ENCODE assay signal across 22 cellular contexts in genomic region chr1:58345215-58346075, GRCh38.
DNase-seq lines count a peak whose midpoint lies in the region; ATAC-seq, FAIRE-seq and TF ChIP-seq lines count a peak whose summit lies in the region.
"Had no signal": no experiment of that assay in that cellular context is flagged by ENCODE, and none has a peak within 500 bp of the region (broad histone marks: within the 10 kb centered on the region; RNA-seq: fewer than 3 reads in every experiment).

No MANE protein-coding gene starts in this region.

- H3K27ac ChIP-seq in liver (ENCODE audit: low read depth in 1 of 2, low read length in 2 of 2): no peak overlapping the region
- H3K27ac ChIP-seq in HepG2 (ENCODE audit: extremely low read length, insufficient read depth, low read length): no peak overlapping the region
- no peak overlapping the region for H3K27ac ChIP-seq in H1 (ENCODE audit: low read depth, low read length)
- H3K27ac ChIP-seq in mesendoderm (ENCODE audit: low read depth, low read length): no peak overlapping the region
- H3K27ac ChIP-seq: C4-2B, RWPE1, SK-N-MC had no signal

- H2AK5ac ChIP-seq in H1 (ENCODE audit: low read depth, low read length): no peak overlapping the region
- H2AK5ac ChIP-seq in mesendoderm (ENCODE audit: low read length): no peak overlapping the region

- no TSS peak for BruUV-seq in HepG2 (replicated peaks; lab: Mats Ljungman, UMichigan)

- H3K27me3 ChIP-seq in liver (ENCODE audit: control insufficient read depth in 4 of 4, insufficient read depth in 4 of 4, low read length in 3 of 4) (no peaks in the 10 kb centered on the region), HepG2 (ENCODE audit: control insufficient read depth in 1 of 2, insufficient read depth in 2 of 2, low read length in 2 of 2) (no peaks in the 10 kb centered on the region), H1 (replicated peaks in 1 of 4; ENCODE audit: control insufficient read depth in 3 of 4, extremely low read depth in 1 of 4, insufficient read depth in 3 of 4, low read length in 3 of 4) (no peaks in the 10 kb centered on the region), mesendoderm (ENCODE audit: insufficient read depth, low read length, poor library complexity) (no peaks in the 10 kb centered on the region)

- H2BK5ac ChIP-seq in H1 (ENCODE audit: low read depth, low read length): peak overlapping the region; percentile 49; the same call in 1 of the 2 replicates
- peak overlapping the region; percentile 56 for H2BK5ac ChIP-seq in mesendoderm (ENCODE audit: low read length)

- TF ChIP-seq POLR2A in HepG2 (IDR thresholded peaks at IDR 0.05; ENCODE audit: insufficient read depth in 1 of 2, low read depth in 2 of 2, low read length in 2 of 2): no peak
- TF ChIP-seq POLR2A in H1 (IDR thresholded peaks at IDR 0.05; ENCODE audit: control extremely low read depth in 1 of 2, low read depth in 2 of 2, low read length in 2 of 2): no peak

- H2AFZ ChIP-seq in HepG2 (ENCODE audit: low read length) (no peak overlapping the region), H1 (ENCODE audit: low read length) (peak overlapping the region; percentile 36; the same call in 1 of the 2 replicates)

- H3K27me3 Mint-ChIP-seq in stimulated activated naive B cell treated with anti-CD40 and anti-IgM and Interleukin-4, amounts not matched to agents 10 μg/mL and 1 μg/mL and 100 μg/mL, for 72 hours: no peaks in the 10 kb centered on the region
- no peaks in the 10 kb centered on the region for H3K27me3 Mint-ChIP-seq in osteocyte (ENCODE audit: unreplicated experiment)

- no peak for TF ChIP-seq EP300 in HepG2 (IDR thresholded peaks at IDR 0.05; ENCODE audit: low read depth in 2 of 2, low read length in 2 of 2)
- no peak for TF ChIP-seq EP300 in HepG2 (CRISPR knock-in tag; IDR thresholded peaks at IDR 0.05; ENCODE audit: borderline replicate concordance)
- TF ChIP-seq EP300 in H1 (IDR thresholded peaks at IDR 0.05; ENCODE audit: borderline replicate concordance in 1 of 2, low read depth in 2 of 2, low read length in 2 of 2): no peak

- ATAC-seq in HepG2: no peak
- ATAC-seq in stimulated activated naive B cell treated with anti-CD40 and anti-IgM and Interleukin-4, amounts not matched to agents 10 μg/mL and 1 μg/mL and 100 μg/mL, for 72 hours (replicated peaks): no peak

- TF ChIP-seq CTCF in liver (IDR thresholded peaks at IDR 0.05; ENCODE audit: low read depth, low read length, missing input control): no peak
- TF ChIP-seq CTCF in HepG2 (CRISPR knock-in tag; IDR thresholded peaks at IDR 0.05): no peak
- no peak for TF ChIP-seq CTCF in H1 (IDR thresholded peaks at IDR 0.05; ENCODE audit: control extremely low read depth in 1 of 3, insufficient read depth in 1 of 3, low read depth in 1 of 3, low read length in 3 of 3)
- no peak for TF ChIP-seq CTCF in osteocyte (IDR thresholded peaks at IDR 0.05)

- no peaks in the 10 kb centered on the region for H3K36me3 ChIP-seq in liver (ENCODE audit: control insufficient read depth in 4 of 4, insufficient read depth in 3 of 4, low read depth in 1 of 4, low read length in 3 of 4)
- no peaks in the 10 kb centered on the region for H3K36me3 ChIP-seq in HepG2 (replicated peaks in 1 of 2; ENCODE audit: control insufficient read depth in 1 of 2, insufficient read depth in 2 of 2, low read length in 2 of 2)
- no peaks in the 10 kb centered on the region for H3K36me3 ChIP-seq in H1 (ENCODE audit: control insufficient read depth in 2 of 4, insufficient read depth in 4 of 4, low read length in 3 of 4)
- no peaks in the 10 kb centered on the region for H3K36me3 ChIP-seq in mesendoderm (ENCODE audit: control insufficient read depth, insufficient read depth, low read length)

- FAIRE-seq in HepG2 (lab: Jason Lieb, UNC) (no peak), H1 (lab: Jason Lieb, UNC) (no peak)
- FAIRE-seq: G401.6, GM12892, H54 had no signal

- H3K4me1 ChIP-seq in liver (ENCODE audit: control insufficient read depth in 4 of 4, insufficient read depth in 4 of 4, low read length in 3 of 4): peaks cover 0 to 9% (median 0%) of the 10 kb centered on the region in 4 donors
- no peaks in the 10 kb centered on the region for H3K4me1 ChIP-seq in HepG2 (ENCODE audit: insufficient read depth, low read length)
- H3K4me1 ChIP-seq in H1 (replicated peaks in 1 of 4; ENCODE audit: control insufficient read depth in 3 of 4, insufficient read depth in 4 of 4, low read length in 3 of 4): peaks cover 2 to 13% (median 9%) of the 10 kb centered on the region in 4 experiments; a peak in 3 of 7 replicates
- H3K4me1 ChIP-seq in mesendoderm (ENCODE audit: control insufficient read depth, low read depth, low read length): peaks cover 6% of the 10 kb centered on the region

- H3K56ac ChIP-seq in H1 (replicated peaks; ENCODE audit: insufficient read length, low read depth, low read length): no peak overlapping the region
- peak overlapping the region; percentile 65 for H3K56ac ChIP-seq in mesendoderm (ENCODE audit: low read length)

- H2BK12ac ChIP-seq in H1 (ENCODE audit: low read depth, low read length): peak overlapping the region; percentile 51; the same call in 1 of the 2 replicates

- TF ChIP-seq RAD21 in liver (IDR thresholded peaks at IDR 0.05) (peak in 1 of 2 donors; percentile 44), HepG2 (CRISPR knock-in tag; IDR thresholded peaks at IDR 0.05) (no peak), H1 (IDR thresholded peaks at IDR 0.05 in 1 of 2, conservative IDR thresholded peaks at IDR 0.05 in 1 of 2; ENCODE audit: low read depth in 2 of 2, low read length in 2 of 2) (no peak)

- no peak overlapping the region for H3K4ac ChIP-seq in H1 (replicated peaks; ENCODE audit: insufficient read length, low read depth, low read length)
- H3K4ac ChIP-seq in mesendoderm (ENCODE audit: low read depth, low read length): no peak overlapping the region

- H3K36me3 Mint-ChIP-seq in stimulated activated naive B cell treated with anti-CD40 and anti-IgM and Interleukin-4, amounts not matched to agents 10 μg/mL and 1 μg/mL and 100 μg/mL, for 72 hours: peaks cover 2 to 4% of the 10 kb centered on the region in 2 donors
- H3K36me3 Mint-ChIP-seq in osteocyte (ENCODE audit: unreplicated experiment): peaks cover 2% of the 10 kb centered on the region

- 56% methylated on average over 6 of the region's 6 CpGs for WGBS in liver
- 8% methylated on average over 6 of the region's 6 CpGs for WGBS in HepG2 (ENCODE audit: low lambda C conversion rate)
- WGBS in H1 (ENCODE audit: extremely low coverage in 1 of 2, insufficient coverage in 1 of 2, insufficient read length in 1 of 2, insufficient replicate concordance in 2 of 2, low coverage in 1 of 2, low lambda C conversion rate in 2 of 2, missing lambda C conversion rate in 1 of 2), 2 experiments: 62% methylated on average over 6 of the region's 6 CpGs; no CpG with 5 or more reads in 1 of the 2 experiments
- no CpG with 5 or more reads among the region's 6 CpGs for WGBS in mesendoderm (ENCODE audit: extremely low coverage, insufficient coverage, low lambda C conversion rate)

- no peak overlapping the region for H2BK15ac ChIP-seq in H1 (ENCODE audit: low read length)
- no peak overlapping the region for H2BK15ac ChIP-seq in mesendoderm (replicated peaks; ENCODE audit: low read depth)

- H2BK120ac ChIP-seq in H1 (replicated peaks; ENCODE audit: low read depth, low read length): peak overlapping the region; percentile 84
- no peak overlapping the region for H2BK120ac ChIP-seq in mesendoderm (ENCODE audit: low read depth, low read length)

- in situ Hi-C loops in HepG2 (cut with HindIII; ENCODE audit: extremely low pct_ligation_motif_present, low pct_unique_long_range_greater_than_20kb): no loop called here

- H3K79me2 ChIP-seq in HepG2 (ENCODE audit: insufficient read depth, low read length) (no peaks in the 10 kb centered on the region), H1 (ENCODE audit: control insufficient read depth in 1 of 2, insufficient read depth in 2 of 2, low read length in 2 of 2) (no peaks in the 10 kb centered on the region), mesendoderm (ENCODE audit: control insufficient read depth, insufficient read depth, low read length) (no peaks in the 10 kb centered on the region)

- H3K9me3 ChIP-seq in liver (ENCODE audit: control insufficient read depth in 4 of 4, low read length in 3 of 4) (no peaks in the 10 kb centered on the region), HepG2 (ENCODE audit: low read length) (no peaks in the 10 kb centered on the region), H1 (ENCODE audit: insufficient read depth in 2 of 2, low read depth in 1 of 2, low read length in 1 of 2) (no peaks in the 10 kb centered on the region)

- peak overlapping the region; percentile 42; the same call in 1 of the 2 replicates for H3K18ac ChIP-seq in H1 (ENCODE audit: extremely low read depth, low read length)
- H3K18ac ChIP-seq in mesendoderm (ENCODE audit: low read length): no peak overlapping the region

- no peaks in the 10 kb centered on the region; the same call in 1 of the 2 replicates for H3K23me2 ChIP-seq in H1 (ENCODE audit: low read depth, low read length)

- H3K23ac ChIP-seq in H1 (ENCODE audit: insufficient read length) (no peak overlapping the region), mesendoderm (ENCODE audit: low read length) (no peak overlapping the region)

- intact Hi-C loops in HepG2 (cut with micrococcal nuclease; ENCODE audit: unreplicated experiment): no loop called here

- H4K20me1 ChIP-seq in HepG2 (ENCODE audit: insufficient read depth, low read length) (no peaks in the 10 kb centered on the region), H1 (replicated peaks in 1 of 2; ENCODE audit: control insufficient read depth in 1 of 2, insufficient read depth in 2 of 2, low read length in 2 of 2) (no peaks in the 10 kb centered on the region)

- H3K4me2 ChIP-seq in HepG2 (ENCODE audit: low read depth, low read length) (no peak overlapping the region), H1 (ENCODE audit: insufficient read depth in 1 of 2, low read depth in 2 of 2, low read length in 2 of 2) (peak overlapping the region; percentile 44 to 53), mesendoderm (ENCODE audit: low read length) (no peak overlapping the region)

- CTCF ChIA-PET in HepG2 (lab: Yijun Ruan, JAX; ENCODE audit: low intra/inter-chr PET ratio, low total read pairs) (no interaction called here), H1 (lab: Charles Lee; ENCODE audit: partially characterized antibody) (interaction anchor here (0.8 to 1.7 kb wide), 7 partner anchors 11 to 170 kb away, joined by 3 to 5 read pairs (median 4); no protein-coding TSS in a partner anchor)

- peak overlapping the region; percentile 3 for H4K91ac ChIP-seq in H1 (replicated peaks; ENCODE audit: insufficient read length, low read length)

- no peak overlapping the region for H3K4me3 Mint-ChIP-seq in stimulated activated naive B cell treated with anti-CD40 and anti-IgM and Interleukin-4, amounts not matched to agents 10 μg/mL and 1 μg/mL and 100 μg/mL, for 72 hours
- no peak overlapping the region for H3K4me3 Mint-ChIP-seq in osteocyte (ENCODE audit: unreplicated experiment)

- no peak overlapping the region for H3K9ac ChIP-seq in liver (ENCODE audit: low read depth in 1 of 2, low read length in 2 of 2)
- H3K9ac ChIP-seq in HepG2 (ENCODE audit: insufficient read depth, low read depth, low read length): no peak overlapping the region
- H3K9ac ChIP-seq in H1 (replicated peaks in 1 of 4; ENCODE audit: extremely low read depth in 1 of 4, low read depth in 3 of 4, low read length in 3 of 4): no peak overlapping the region
- no peak overlapping the region for H3K9ac ChIP-seq in mesendoderm (ENCODE audit: low read length)

- H3K14ac ChIP-seq in H1 (ENCODE audit: insufficient read length): no peak overlapping the region

- no peaks in the 10 kb centered on the region for H3K79me1 ChIP-seq in H1 (ENCODE audit: low read depth, low read length)
- H3K79me1 ChIP-seq in mesendoderm (ENCODE audit: low read length): no peaks in the 10 kb centered on the region

- H3K9me3 Mint-ChIP-seq in stimulated activated naive B cell treated with anti-CD40 and anti-IgM and Interleukin-4, amounts not matched to agents 10 μg/mL and 1 μg/mL and 100 μg/mL, for 72 hours: peaks cover 0 to 4% of the 10 kb centered on the region in 2 donors
- peaks cover 5% of the 10 kb centered on the region for H3K9me3 Mint-ChIP-seq in osteocyte (ENCODE audit: unreplicated experiment)

- peak overlapping the region; percentile 21 for H3K27ac Mint-ChIP-seq in stimulated activated naive B cell treated with anti-CD40 and anti-IgM and Interleukin-4, amounts not matched to agents 10 μg/mL and 1 μg/mL and 100 μg/mL, for 72 hours
- H3K27ac Mint-ChIP-seq in osteocyte (ENCODE audit: unreplicated experiment): no peak overlapping the region

- H3K4me3 ChIP-seq in liver (ENCODE audit: low read depth in 1 of 3, low read length in 3 of 3) (no peak overlapping the region), HepG2 (replicated peaks in 1 of 3; ENCODE audit: insufficient read depth in 1 of 3, low read depth in 2 of 3, low read length in 3 of 3) (no peak overlapping the region), H1 (ENCODE audit: extremely low read depth in 1 of 4, insufficient read depth in 2 of 4, low read depth in 3 of 4, low read length in 4 of 4) (no peak overlapping the region), mesendoderm (ENCODE audit: low read length) (no peak overlapping the region)
- H3K4me3 ChIP-seq: SK-N-MC had no signal

- POLR2A ChIA-PET in HepG2 (lab: Yijun Ruan, JAX): no interaction called here
- POLR2A ChIA-PET in H1 (lab: Charles Lee; ENCODE audit: partially characterized antibody): interaction anchor here (1.1 kb wide), 1 partner anchor 10 kb away, joined by 3 read pairs; no protein-coding TSS in a partner anchor

- no peaks in the 10 kb centered on the region for H3K4me1 Mint-ChIP-seq in stimulated activated naive B cell treated with anti-CD40 and anti-IgM and Interleukin-4, amounts not matched to agents 10 μg/mL and 1 μg/mL and 100 μg/mL, for 72 hours
- H3K4me1 Mint-ChIP-seq in osteocyte (ENCODE audit: unreplicated experiment): no peaks in the 10 kb centered on the region

- H2BK20ac ChIP-seq in H1 (ENCODE audit: low read length): no peak overlapping the region

- DNase-seq in HepG2 (ENCODE audit: low spot score): no peak
- no peak for DNase-seq in H1 (ENCODE audit: low read depth in 1 of 2, low spot score in 2 of 2)
- DNase-seq in mesendoderm: peak; percentile 45
- no peak for DNase-seq in stimulated activated naive B cell treated with anti-CD40 and anti-IgM and Interleukin-4, amounts not matched to agents 10 μg/mL and 1 μg/mL and 100 μg/mL, for 72 hours
- DNase-seq in AG08396 (ENCODE audit: low spot score): no peak
- no peak for DNase-seq in NCI-H345 treated with DMSO at 0.1 percent for 48 hours (lab: John Stamatoyannopoulos, UW; ENCODE audit: unreplicated experiment)
- DNase-seq in osteocyte (ENCODE audit: extremely low spot score, unreplicated experiment): no peak
- DNase-seq: 8988T, KBM-7, NCI-H1092, NCI-H1436 treated with DMSO at 0.1 percent for 48 hours, NCI-H2029, NCI-H2227 treated with DMSO at 0.1 percent for 48 hours, NCI-H69, SHP77 treated with DMSO at 0.1 percent for 48 hours had no signal

- H4K8ac ChIP-seq in H1 (ENCODE audit: extremely low read depth, insufficient read depth, low read length) (peak overlapping the region; percentile 41; the same call in 1 of the 2 replicates), mesendoderm (ENCODE audit: low read depth, low read length) (no peak overlapping the region)

- H4K5ac ChIP-seq in H1 (ENCODE audit: insufficient read length, low read depth, low read length): no peak overlapping the region
- peak overlapping the region; percentile 16 for H4K5ac ChIP-seq in mesendoderm (ENCODE audit: low read length)

Comparison
In these comparisons a context has a peak if more than half of its experiments do, and no peak if none do; other contexts are left out.
1. H3K4me2 ChIP-seq: peak in H1 (2 of 2); none in HepG2 (single experiment) and mesendoderm (single experiment).